In genomic region chr1:235008239-235008638, GRCh38 we compare ENCODE assay signal across 15 cellular contexts.
DNase-seq lines count a peak whose midpoint lies in the region; ATAC-seq and TF ChIP-seq lines count a peak whose summit lies in the region.
"Had no signal": no experiment of that assay in that cellular context is flagged by ENCODE, and none has a peak within 500 bp of the region (broad histone marks: within the 10 kb centered on the region; RNA-seq: fewer than 3 reads in every experiment).

No MANE protein-coding gene starts in this region.

- H3K79me2 ChIP-seq in OCI-LY3 (ENCODE audit: low read length), result no peaks in the 10 kb centered on the region

- H3K9me3 ChIP-seq in CD8-positive, alpha-beta memory T cell (ENCODE audit: low read length), result no peaks in the 10 kb centered on the region
- peaks cover 7% of the 10 kb centered on the region; the same call in 1 of the 2 replicates for H3K9me3 ChIP-seq in OCI-LY3 (ENCODE audit: insufficient read depth, low read length)

- H3K9ac ChIP-seq in OCI-LY3 (ENCODE audit: low read length), result no peak overlapping the region
- H3K9ac ChIP-seq: BLaER1 had no signal

- POLR2A ChIA-PET in CD8-positive, alpha-beta memory T cell (lab: Charles Lee), result interaction anchor here (0.6 kb wide), 1 partner anchor 236 kb away, joined by 3 read pairs; no protein-coding TSS in a partner anchor

- H3K4me3 ChIP-seq in CD8-positive, alpha-beta memory T cell (ENCODE audit: low read length), result no peak overlapping the region
- no peak overlapping the region for H3K4me3 ChIP-seq in OCI-LY3 (ENCODE audit: low read length)
- H3K4me3 ChIP-seq: BLaER1, skin epidermis, tibial nerve had no signal

- peaks cover 0 to 4% (median 3%) of the 10 kb centered on the region in 3 donors for H3K36me3 Mint-ChIP-seq in CD8-positive, alpha-beta memory T cell
- peaks cover 21% of the 10 kb centered on the region for H3K36me3 Mint-ChIP-seq in activated naive CD8-positive, alpha-beta T cell treated with anti-CD3 and anti-CD28 coated beads, Interleukin-2, amount 50 U/mL, for 24 hours (ENCODE audit: low read depth)

- intact Hi-C loops in Right ventricle myocardium superior (cut with DNase I), result no loop called here

- peak overlapping the region in 1 of 7 donors; percentile 9 for H3K4me3 Mint-ChIP-seq in CD8-positive, alpha-beta memory T cell
- no peak overlapping the region for H3K4me3 Mint-ChIP-seq in activated naive CD8-positive, alpha-beta T cell treated with anti-CD3 and anti-CD28 coated beads, Interleukin-2, amount 50 U/mL, for 24 hours

- no peak for TF ChIP-seq CTCF in OCI-LY3 (IDR thresholded peaks at IDR 0.05; ENCODE audit: low read depth, low read length)

- H3K27me3 Mint-ChIP-seq in CD8-positive, alpha-beta memory T cell, result peaks cover 0 to 1% of the 10 kb centered on the region in 2 donors
- H3K27me3 Mint-ChIP-seq in activated naive CD8-positive, alpha-beta T cell treated with anti-CD3 and anti-CD28 coated beads, Interleukin-2, amount 50 U/mL, for 24 hours, result peaks cover 4% of the 10 kb centered on the region

- DNase-seq in CD8-positive, alpha-beta memory T cell, result no peak
- no peak for DNase-seq in activated naive CD8-positive, alpha-beta T cell treated with anti-CD3 and anti-CD28 coated beads, Interleukin-2, amount 50 U/mL, for 24 hours
- DNase-seq in lung microvascular endothelial cell (ENCODE audit: low read depth in 2 of 2), result peak; percentile 90 to 94
- no peak for DNase-seq in Right ventricle myocardium superior
- no peak for DNase-seq in OCI-M2 (lab: John Stamatoyannopoulos, UW; ENCODE audit: unreplicated experiment)
- DNase-seq: effector memory CD4-positive, alpha-beta T cell; MM.1S; NCI-H1930; NCI-H526 had no signal

- no peaks in the 10 kb centered on the region for H3K27me3 ChIP-seq in CD8-positive, alpha-beta memory T cell (ENCODE audit: insufficient read depth, low read length, poor library complexity, severe bottlenecking)
- H3K27me3 ChIP-seq in OCI-LY3 (ENCODE audit: low read depth, low read length), result no peaks in the 10 kb centered on the region
- H3K27me3 ChIP-seq: BLaER1, tibial nerve had no signal

- peak overlapping the region; percentile 5; the same call in 1 of the 2 replicates for H3K4me2 ChIP-seq in OCI-LY3 (ENCODE audit: low read length)
- H3K4me2 ChIP-seq: BLaER1 had no signal

- H3K9me3 Mint-ChIP-seq in CD8-positive, alpha-beta memory T cell, result peaks cover 0 to 4% (median 0%) of the 10 kb centered on the region in 5 donors
- peaks cover 16% of the 10 kb centered on the region for H3K9me3 Mint-ChIP-seq in activated naive CD8-positive, alpha-beta T cell treated with anti-CD3 and anti-CD28 coated beads, Interleukin-2, amount 50 U/mL, for 24 hours

- CTCF ChIA-PET in CD8-positive, alpha-beta memory T cell (lab: Charles Lee), result interaction anchor here (1.2 kb wide), 1 partner anchor 31 kb away, joined by 3 read pairs; no protein-coding TSS in a partner anchor

- no peak overlapping the region for H2AFZ ChIP-seq in OCI-LY3 (ENCODE audit: low read depth, low read length)

- H3K27ac ChIP-seq in CD8-positive, alpha-beta memory T cell (ENCODE audit: low read depth, low read length), result no peak overlapping the region
- peak overlapping the region; percentile 96; the same call in 1 of the 2 replicates for H3K27ac ChIP-seq in OCI-LY3 (ENCODE audit: low read length)
- H3K27ac ChIP-seq: BLaER1, skin epidermis, tibial nerve had no signal

- H3K4me1 ChIP-seq in CD8-positive, alpha-beta memory T cell (ENCODE audit: insufficient read depth, low read length), result peaks cover 36% of the 10 kb centered on the region
- peaks cover 91% of the 10 kb centered on the region for H3K4me1 ChIP-seq in OCI-LY3 (ENCODE audit: low read length)

- ATAC-seq in activated naive CD8-positive, alpha-beta T cell treated with anti-CD3 and anti-CD28 coated beads, Interleukin-2, amount 50 U/mL, for 24 hours, result no peak
- ATAC-seq in Right ventricle myocardium superior (ENCODE audit: poor library complexity) (no peak), GM21423 (IDR thresholded peaks at IDR 0.05; ENCODE audit: unreplicated experiment) (no peak)
- ATAC-seq: HepG2 had no signal

- H3K27ac Mint-ChIP-seq in CD8-positive, alpha-beta memory T cell, result peak overlapping the region in 5 of 8 donors; percentile 21 to 57 (median 48)
- peak overlapping the region; percentile 83 for H3K27ac Mint-ChIP-seq in activated naive CD8-positive, alpha-beta T cell treated with anti-CD3 and anti-CD28 coated beads, Interleukin-2, amount 50 U/mL, for 24 hours

- H3K36me3 ChIP-seq in CD8-positive, alpha-beta memory T cell (ENCODE audit: insufficient read depth, low read length), result no peaks in the 10 kb centered on the region
- H3K36me3 ChIP-seq in OCI-LY3 (replicated peaks; ENCODE audit: low read depth, low read length), result peaks cover 11% of the 10 kb centered on the region
- H3K36me3 ChIP-seq: BLaER1, tibial nerve had no signal

- peaks cover 39 to 71% (median 48%) of the 10 kb centered on the region in 3 donors for H3K4me1 Mint-ChIP-seq in CD8-positive, alpha-beta memory T cell
- H3K4me1 Mint-ChIP-seq in activated naive CD8-positive, alpha-beta T cell treated with anti-CD3 and anti-CD28 coated beads, Interleukin-2, amount 50 U/mL, for 24 hours, result peaks cover 88% of the 10 kb centered on the region

- no peaks in the 10 kb centered on the region for H4K20me1 ChIP-seq in OCI-LY3 (ENCODE audit: insufficient read depth, low read length)
- H4K20me1 ChIP-seq: BLaER1 had no signal

Comparison
In these comparisons a context has a peak if more than half of its experiments do, and no peak if none do; other contexts are left out.
1. DNase-seq: peak in lung microvascular endothelial cell (2 of 2); none in CD8-positive, alpha-beta memory T cell (0 of 5), activated naive CD8-positive, alpha-beta T cell treated with anti-CD3 and anti-CD28 coated beads, Interleukin-2, amount 50 U/mL, for 24 hours (single experiment), Right ventricle myocardium superior (single experiment) and OCI-M2 (single experiment).